Comparison of ENCODE assay signal across 24 cellular contexts in the genomic region with DNA sequence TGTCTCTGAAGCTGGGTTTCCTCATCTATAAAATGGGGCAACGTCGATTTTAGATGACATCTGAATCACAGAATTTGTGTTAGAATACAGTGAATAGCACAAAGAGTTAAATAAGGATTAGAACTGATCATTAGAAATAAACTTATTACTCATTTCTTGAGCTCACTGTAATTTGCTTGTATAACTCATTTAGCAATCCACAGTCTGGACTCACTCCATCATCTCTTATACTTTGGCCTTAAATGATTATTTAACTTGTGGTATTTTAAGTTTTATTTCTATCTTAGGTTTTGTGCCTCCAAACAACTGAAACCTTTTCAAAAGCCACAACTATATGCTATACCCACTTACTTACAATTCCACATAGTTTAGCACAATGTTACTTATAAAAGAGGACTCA.
"Had no signal": no experiment of that assay in that cellular context is flagged by ENCODE, and none has a peak within 500 bp of the region (broad histone marks: within the 10 kb centered on the region; RNA-seq: fewer than 3 reads in every experiment).

No MANE protein-coding gene starts in this region.

- H3K27ac ChIP-seq: coronary artery, hepatocyte, left ventricle myocardium inferior, lower lobe of right lung, neutrophil, spleen, thoracic aorta, transverse colon had no signal

- H3K4me1 Mint-ChIP-seq: stimulated activated memory B cell treated with anti-CD40 and anti-IgM and Interleukin-4, amounts not matched to agents 10 μg/mL and 1 μg/mL and 100 μg/mL, for 72 hours had no signal

- H3K9me3 Mint-ChIP-seq: naive thymus-derived CD4-positive, alpha-beta T cell; stimulated activated memory B cell treated with anti-CD40 and anti-IgM and Interleukin-4, amounts not matched to agents 10 μg/mL and 1 μg/mL and 100 μg/mL, for 72 hours; stimulated activated naive CD8-positive, alpha-beta T cell treated with anti-CD3 and anti-CD28 coated beads, Interleukin-15, amount 100 ng/mL, for 72 hours had no signal

- ATAC-seq: esophagus mucosa; left cardiac atrium; lower lobe of right lung; naive thymus-derived CD4-positive, alpha-beta T cell; sciatic nerve; stimulated activated memory B cell treated with anti-CD40 and anti-IgM and Interleukin-4, amounts not matched to agents 10 μg/mL and 1 μg/mL and 100 μg/mL, for 72 hours; stimulated activated naive CD8-positive, alpha-beta T cell treated with anti-CD3 and anti-CD28 coated beads, Interleukin-15, amount 100 ng/mL, for 72 hours had no signal

- H3K27ac Mint-ChIP-seq: naive thymus-derived CD4-positive, alpha-beta T cell; stimulated activated memory B cell treated with anti-CD40 and anti-IgM and Interleukin-4, amounts not matched to agents 10 μg/mL and 1 μg/mL and 100 μg/mL, for 72 hours; stimulated activated naive CD8-positive, alpha-beta T cell treated with anti-CD3 and anti-CD28 coated beads, Interleukin-15, amount 100 ng/mL, for 72 hours had no signal

- H3K4me3 ChIP-seq: coronary artery, hepatocyte, left ventricle myocardium inferior, lower lobe of right lung, spleen, thoracic aorta, transverse colon had no signal

- DNase-seq: effector CD4-positive, alpha-beta T cell; foreskin melanocyte; head of caudate nucleus; kidney; left cardiac atrium; left ventricle myocardium inferior; lower lobe of right lung; mesendoderm; naive thymus-derived CD4-positive, alpha-beta T cell; posterior cingulate gyrus; spleen; stimulated activated CD4-positive, alpha-beta T cell treated with anti-CD3 and anti-CD28 coated beads, Interleukin-15, amount 100 ng/mL, for 24 hours; stimulated activated CD4-positive, alpha-beta T cell treated with anti-CD3 and anti-CD28 coated beads, Interleukin-1b, Interleukin-23, amount 100 ng/mL, for 48 hours; stimulated activated CD4-positive, alpha-beta T cell treated with anti-CD3 and anti-CD28 coated beads, Interleukin-4, amount 100 ng/mL, for 24 hours; stimulated activated naive CD8-positive, alpha-beta T cell treated with anti-CD3 and anti-CD28 coated beads, Interleukin-15, amount 100 ng/mL, for 72 hours; substantia nigra; transverse colon had no signal

- H3K4me2 ChIP-seq: hepatocyte had no signal

- H3K36me3 Mint-ChIP-seq: naive thymus-derived CD4-positive, alpha-beta T cell; stimulated activated memory B cell treated with anti-CD40 and anti-IgM and Interleukin-4, amounts not matched to agents 10 μg/mL and 1 μg/mL and 100 μg/mL, for 72 hours had no signal

- H3K36me3 ChIP-seq: lower lobe of right lung, neutrophil, spleen, thoracic aorta, transverse colon had no signal

- H2AFZ ChIP-seq: hepatocyte had no signal

- H3K4me1 ChIP-seq: lower lobe of right lung, spleen, transverse colon had no signal

- H3K9me3 ChIP-seq: left ventricle myocardium inferior, lower lobe of right lung, neutrophil, spleen, thoracic aorta, transverse colon had no signal

- H3K27me3 ChIP-seq: hepatocyte, neutrophil, spleen, transverse colon had no signal

- H3K4me3 Mint-ChIP-seq: naive thymus-derived CD4-positive, alpha-beta T cell; stimulated activated memory B cell treated with anti-CD40 and anti-IgM and Interleukin-4, amounts not matched to agents 10 μg/mL and 1 μg/mL and 100 μg/mL, for 72 hours; stimulated activated naive CD8-positive, alpha-beta T cell treated with anti-CD3 and anti-CD28 coated beads, Interleukin-15, amount 100 ng/mL, for 72 hours had no signal
